Comparison of ENCODE assay signal across 17 cellular contexts in the genomic region with DNA sequence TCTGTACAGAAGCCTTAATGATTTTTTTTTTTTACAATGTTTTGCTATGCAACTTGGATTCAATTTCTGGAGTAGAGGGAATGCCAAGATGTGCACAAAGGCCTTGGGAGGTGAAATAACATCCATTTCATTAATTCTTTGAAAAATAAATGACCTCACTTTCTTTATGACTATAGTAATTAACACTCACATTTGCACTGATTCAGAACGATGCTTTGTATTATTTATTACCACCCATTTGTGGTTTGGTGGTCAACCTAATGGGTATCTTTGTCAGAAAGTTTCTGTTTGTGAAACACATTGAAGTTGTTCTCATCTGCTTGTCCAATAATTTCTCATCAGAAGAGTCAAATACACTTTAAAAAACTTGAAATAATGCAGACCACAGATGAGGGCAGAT.
DNase-seq lines count a peak whose midpoint lies in the region; ATAC-seq and TF ChIP-seq lines count a peak whose summit lies in the region.
"Had no signal": no experiment of that assay in that cellular context is flagged by ENCODE, and none has a peak within 500 bp of the region (broad histone marks: within the 10 kb centered on the region; RNA-seq: fewer than 3 reads in every experiment).

No MANE protein-coding gene starts in this region.

- no peak overlapping the region for H3K4me3 Mint-ChIP-seq in stimulated activated naive CD8-positive, alpha-beta T cell treated with anti-CD3 and anti-CD28 coated beads, Interleukin-15, amount 100 ng/mL, for 72 hours
- H3K4me3 Mint-ChIP-seq: CD8-positive, alpha-beta memory T cell; GM23338; H9; HFFc6 had no signal

- no peak overlapping the region for H2BK5ac ChIP-seq in mesenchymal stem cell (ENCODE audit: low read depth, low read length, poor library complexity, severe bottlenecking)

- CTCF ChIA-PET in mammary epithelial cell (lab: Charles Lee; ENCODE audit: low non-redundant PET): no interaction called here

- no peaks in the 10 kb centered on the region for H4K20me1 ChIP-seq in mammary epithelial cell (ENCODE audit: insufficient read depth, low read length)
- H4K20me1 ChIP-seq: BLaER1 had no signal

- H3K27me3 Mint-ChIP-seq in stimulated activated naive CD8-positive, alpha-beta T cell treated with anti-CD3 and anti-CD28 coated beads, Interleukin-15, amount 100 ng/mL, for 72 hours: peaks cover 25% of the 10 kb centered on the region

- peaks cover 3 to 9% of the 10 kb centered on the region in 2 donors for H3K9me3 Mint-ChIP-seq in stimulated activated naive CD8-positive, alpha-beta T cell treated with anti-CD3 and anti-CD28 coated beads, Interleukin-15, amount 100 ng/mL, for 72 hours
- H3K9me3 Mint-ChIP-seq: GM23338 had no signal

- 0% methylated on average over 1 of the region's 1 CpG for WGBS in mammary epithelial cell (ENCODE audit: low coverage, missing lambda C conversion rate)
- 67% methylated on average over 1 of the region's 1 CpG for WGBS in mesenchymal stem cell

- no peak overlapping the region for H3K4ac ChIP-seq in mesenchymal stem cell (ENCODE audit: low read depth in 1 of 2, low read length in 2 of 2)

- in situ Hi-C loops in mammary epithelial cell (cut with MboI; ENCODE audit: low sequenced_read_pairs in 2 of 2): no loop called here

- DNase-seq in mammary epithelial cell (no peak), breast epithelium (ENCODE audit: low spot score in 2 of 2) (no peak), mesenchymal stem cell (no peak), LoVo (ENCODE audit: low spot score) (no peak), glomerular visceral epithelial cell (ENCODE audit: extremely low spot score) (no peak)
- DNase-seq in stimulated activated naive CD8-positive, alpha-beta T cell treated with anti-CD3 and anti-CD28 coated beads, Interleukin-15, amount 100 ng/mL, for 72 hours: no peak
- DNase-seq: CD8-positive, alpha-beta memory T cell; DMS53; GF-D8; H9 had no signal

- no peak overlapping the region for H3K18ac ChIP-seq in mesenchymal stem cell (ENCODE audit: low read depth in 1 of 2, low read length in 2 of 2)

- H3K27ac ChIP-seq in mammary epithelial cell (ENCODE audit: insufficient read depth, low read depth, low read length) (no peak overlapping the region), breast epithelium (no peak overlapping the region), cingulate gyrus (ENCODE audit: low read depth, low read length) (peak overlapping the region; percentile 49), mesenchymal stem cell (ENCODE audit: low read length, poor library complexity, severe bottlenecking) (peak overlapping the region; percentile 55)
- H3K27ac ChIP-seq: 22Rv1, BLaER1, HL-60 had no signal

- H3K4me1 ChIP-seq in mammary epithelial cell (ENCODE audit: insufficient read depth, low read length) (peaks cover 6% of the 10 kb centered on the region), breast epithelium (no peaks in the 10 kb centered on the region), mesenchymal stem cell (ENCODE audit: control insufficient read depth, insufficient read depth, low read depth, low read length) (no peaks in the 10 kb centered on the region)

- no peaks in the 10 kb centered on the region for H3K79me2 ChIP-seq in mammary epithelial cell (ENCODE audit: insufficient read depth, low read length)

- H3K27me3 ChIP-seq in mammary epithelial cell (ENCODE audit: insufficient read depth, low read length) (no peaks in the 10 kb centered on the region), breast epithelium (no peaks in the 10 kb centered on the region), mesenchymal stem cell (ENCODE audit: control insufficient read depth in 1 of 2, insufficient read depth in 1 of 2, low read length in 2 of 2) (peaks cover 20 to 34% of the 10 kb centered on the region in 2 experiments)
- H3K27me3 ChIP-seq: BLaER1 had no signal

- no peak overlapping the region for H2AK5ac ChIP-seq in mesenchymal stem cell (ENCODE audit: low read length, severe bottlenecking)

- H3K36me3 ChIP-seq in mammary epithelial cell (ENCODE audit: insufficient read depth, low read length) (no peaks in the 10 kb centered on the region), breast epithelium (no peaks in the 10 kb centered on the region), mesenchymal stem cell (ENCODE audit: control insufficient read depth in 1 of 2, insufficient read depth in 2 of 2, low read depth in 1 of 2, low read length in 2 of 2) (no peaks in the 10 kb centered on the region)
- H3K36me3 ChIP-seq: BLaER1 had no signal

- BruUV-seq in mammary epithelial cell (replicated peaks; lab: Mats Ljungman, UMichigan): no TSS peak

- H3K79me1 ChIP-seq in mesenchymal stem cell (replicated peaks; ENCODE audit: low read length, poor library complexity, severe bottlenecking): no peaks in the 10 kb centered on the region

- H3K4me1 Mint-ChIP-seq in stimulated activated naive CD8-positive, alpha-beta T cell treated with anti-CD3 and anti-CD28 coated beads, Interleukin-15, amount 100 ng/mL, for 72 hours: no peaks in the 10 kb centered on the region
- H3K4me1 Mint-ChIP-seq: CD8-positive, alpha-beta memory T cell had no signal

- no peak overlapping the region for H3K23ac ChIP-seq in mesenchymal stem cell (ENCODE audit: low read length in 2 of 2)

- intact Hi-C loops in mammary epithelial cell (cut with micrococcal nuclease) (no loop called here), breast epithelium (cut with DNase I; ENCODE audit: low total_unique reads) (no loop called here)

- TF ChIP-seq CTCF in mammary epithelial cell (conservative IDR thresholded peaks at IDR 0.05 in 1 of 2, IDR thresholded peaks at IDR 0.05 in 1 of 2; ENCODE audit: extremely low read depth in 1 of 2, insufficient read depth in 1 of 2, low read depth in 1 of 2, low read length in 2 of 2): no peak
- no peak for TF ChIP-seq CTCF in breast epithelium (IDR thresholded peaks at IDR 0.05)

- H3K4me3 ChIP-seq in mammary epithelial cell (replicated peaks in 1 of 3; ENCODE audit: insufficient read depth in 1 of 3, low read depth in 2 of 3, low read length in 3 of 3) (no peak overlapping the region), breast epithelium (no peak overlapping the region), mesenchymal stem cell (ENCODE audit: insufficient read depth in 1 of 2, low read depth in 1 of 2, low read length in 2 of 2) (no peak overlapping the region)
- H3K4me3 ChIP-seq: BLaER1, GM23338 had no signal

- H4K8ac ChIP-seq in mesenchymal stem cell (ENCODE audit: low read length): no peak overlapping the region

- no peak overlapping the region for H2BK15ac ChIP-seq in mesenchymal stem cell (ENCODE audit: low read depth, poor library complexity, severe bottlenecking)

- H3K4me2 ChIP-seq in mammary epithelial cell (ENCODE audit: insufficient read depth, low read depth, low read length) (no peak overlapping the region), mesenchymal stem cell (ENCODE audit: low read length, poor library complexity, severe bottlenecking) (no peak overlapping the region)
- H3K4me2 ChIP-seq: BLaER1, GM23338 had no signal

- H4K91ac ChIP-seq in mesenchymal stem cell (ENCODE audit: low read length): no peak overlapping the region

- no peak overlapping the region for H2BK12ac ChIP-seq in mesenchymal stem cell (ENCODE audit: low read length in 2 of 2)

- H3K9ac ChIP-seq in mammary epithelial cell (ENCODE audit: insufficient read depth, low read length): no peak overlapping the region
- H3K9ac ChIP-seq in mesenchymal stem cell (ENCODE audit: low read length): no peak overlapping the region
- H3K9ac ChIP-seq: BLaER1 had no signal

- H3K9me3 ChIP-seq in mammary epithelial cell (replicated peaks; ENCODE audit: insufficient read depth, low read length): no peaks in the 10 kb centered on the region
- H3K9me3 ChIP-seq in breast epithelium: no peaks in the 10 kb centered on the region
- H3K9me3 ChIP-seq in mesenchymal stem cell (ENCODE audit: control insufficient read depth, low read length): no peaks in the 10 kb centered on the region
- H3K9me3 ChIP-seq: BLaER1 had no signal

- ATAC-seq in HG02759 (IDR thresholded peaks at IDR 0.05; ENCODE audit: unreplicated experiment): no peak
- no peak for ATAC-seq in stimulated activated naive CD8-positive, alpha-beta T cell treated with anti-CD3 and anti-CD28 coated beads, Interleukin-15, amount 100 ng/mL, for 72 hours

- H3K14ac ChIP-seq in mesenchymal stem cell (ENCODE audit: low read length in 2 of 2): no peak overlapping the region

- no peak overlapping the region for H2BK120ac ChIP-seq in mesenchymal stem cell (ENCODE audit: low read depth, low read length)

- no peak for TF ChIP-seq POLR2A in breast epithelium (IDR thresholded peaks at IDR 0.05)

- H2AFZ ChIP-seq in mammary epithelial cell (ENCODE audit: low read depth, low read length) (peak overlapping the region; percentile 78), mesenchymal stem cell (ENCODE audit: low read depth, low read length) (no peak overlapping the region)

- dilution Hi-C loops in mammary epithelial cell (cut with HindIII; ENCODE audit: low sequenced_read_pairs): no loop called here

- no peak overlapping the region for H3K27ac Mint-ChIP-seq in stimulated activated naive CD8-positive, alpha-beta T cell treated with anti-CD3 and anti-CD28 coated beads, Interleukin-15, amount 100 ng/mL, for 72 hours
- H3K27ac Mint-ChIP-seq: CD8-positive, alpha-beta memory T cell; GM23338; H9; HFFc6 had no signal

Comparison
In these comparisons a context has a peak if more than half of its experiments do, and no peak if none do; other contexts are left out.
1. H3K27ac ChIP-seq: peak in cingulate gyrus (single experiment) and mesenchymal stem cell (single experiment); none in mammary epithelial cell (single experiment) and breast epithelium (0 of 2).